Comparison of ENCODE assay signal across 14 cellular contexts in the genomic region with DNA sequence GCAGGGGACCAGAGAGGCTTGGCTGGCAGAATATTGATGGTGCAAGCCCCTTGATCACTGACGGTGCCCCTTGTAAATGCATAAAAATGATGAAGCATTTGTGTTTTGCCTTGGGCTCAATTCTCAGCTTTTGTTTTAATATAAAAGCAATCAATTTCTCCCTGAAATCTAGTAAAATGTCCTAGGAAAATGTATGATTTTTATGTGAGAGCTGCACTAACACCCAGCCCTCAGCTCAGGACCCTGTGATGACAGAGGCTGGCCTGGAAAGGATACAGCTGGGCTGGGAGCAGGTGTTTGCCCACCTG.
"Had no signal": no experiment of that assay in that cellular context is flagged by ENCODE, and none has a peak within 500 bp of the region (broad histone marks: within the 10 kb centered on the region; RNA-seq: fewer than 3 reads in every experiment).

No MANE protein-coding gene starts in this region.

- H3K4me1 ChIP-seq: foreskin keratinocyte, lower lobe of right lung, pancreas, psoas muscle had no signal

- H3K9me3 Mint-ChIP-seq: activated naive CD4-positive, alpha-beta T cell treated with anti-CD3 and anti-CD28 coated beads for 36 hours; activated naive CD8-positive, alpha-beta T cell treated with anti-CD3 and anti-CD28 coated beads, Interleukin-2, amount 10 ng/mL, durations not matched to agents 7 days and 5 days; immature natural killer cell; T-cell; T-helper 2 cell treated with Interferon-gamma antibody and Interleukin-4, amounts not matched to agents 5 μg/mL and 100 μg/mL, for 36 hours had no signal

- H3K27ac ChIP-seq: foreskin keratinocyte, lower lobe of right lung, pancreas, psoas muscle, right atrium auricular region, spleen had no signal

- DNase-seq: activated naive CD8-positive, alpha-beta T cell treated with anti-CD3 and anti-CD28 coated beads, Interleukin-2, amount 10 ng/mL, durations not matched to agents 7 days and 5 days; amniotic stem cell; cortex of kidney; lower lobe of right lung; psoas muscle; spleen had no signal

- H3K4me1 Mint-ChIP-seq: activated naive CD8-positive, alpha-beta T cell treated with anti-CD3 and anti-CD28 coated beads, Interleukin-2, amount 10 ng/mL, durations not matched to agents 7 days and 5 days; immature natural killer cell had no signal

- H3K4me3 Mint-ChIP-seq: activated naive CD4-positive, alpha-beta T cell treated with anti-CD3 and anti-CD28 coated beads for 36 hours; activated naive CD8-positive, alpha-beta T cell treated with anti-CD3 and anti-CD28 coated beads, Interleukin-2, amount 10 ng/mL, durations not matched to agents 7 days and 5 days; immature natural killer cell; naive thymus-derived CD4-positive, alpha-beta T cell; T-cell; T-helper 2 cell treated with Interferon-gamma antibody and Interleukin-4, amounts not matched to agents 5 μg/mL and 100 μg/mL, for 36 hours had no signal

- H3K27ac Mint-ChIP-seq: activated naive CD4-positive, alpha-beta T cell treated with anti-CD3 and anti-CD28 coated beads for 36 hours; activated naive CD8-positive, alpha-beta T cell treated with anti-CD3 and anti-CD28 coated beads, Interleukin-2, amount 10 ng/mL, durations not matched to agents 7 days and 5 days; immature natural killer cell; naive thymus-derived CD4-positive, alpha-beta T cell; T-cell; T-helper 2 cell treated with Interferon-gamma antibody and Interleukin-4, amounts not matched to agents 5 μg/mL and 100 μg/mL, for 36 hours had no signal

- H3K9me3 ChIP-seq: lower lobe of right lung, pancreas, psoas muscle, right atrium auricular region, spleen had no signal

- ATAC-seq: psoas muscle had no signal

- H3K27me3 ChIP-seq: right atrium auricular region had no signal

- H3K36me3 Mint-ChIP-seq: activated naive CD8-positive, alpha-beta T cell treated with anti-CD3 and anti-CD28 coated beads, Interleukin-2, amount 10 ng/mL, durations not matched to agents 7 days and 5 days; immature natural killer cell; naive thymus-derived CD4-positive, alpha-beta T cell; T-cell had no signal
